Comparison of ENCODE assay signal across 17 cellular contexts in genomic region chr1:37517569-37517968, GRCh38. TPM values are rescaled to one million over a fixed set of nuclear protein-coding genes. Genes with fewer than 3 reads are reported as not detected.
"Had no signal": no experiment of that assay in that cellular context is flagged by ENCODE, and none has a peak within 500 bp of the region (broad histone marks: within the 10 kb centered on the region; RNA-seq: fewer than 3 reads in every experiment).

No MANE protein-coding gene starts in this region.

- ATAC-seq: heart left ventricle; left colon; left ventricle myocardium superior; naive thymus-derived CD4-positive, alpha-beta T cell had no signal

- DNase-seq: dermis blood vessel endothelial cell; esophagus squamous epithelium; heart left ventricle; hippocampal formation; left colon; left ventricle myocardium superior; mesendoderm; naive thymus-derived CD4-positive, alpha-beta T cell; small intestine; stimulated activated CD4-positive, alpha-beta T cell treated with anti-CD3 and anti-CD28 coated beads, Interleukin-12 subunit alpha, Interleukin-12 subunit beta, amount 100 ng/mL, for 4 hours; stimulated activated naive CD4-positive, alpha-beta T cell treated with Interleukin-2 at 50 U/mL for 16 hours; thyroid gland; uterus had no signal

- H3K27ac ChIP-seq: esophagus squamous epithelium, heart left ventricle, right atrium auricular region, suprapubic skin, thyroid gland, upper lobe of left lung, uterus had no signal

- H3K36me3 ChIP-seq: right atrium auricular region, uterus had no signal

- H3K4me3 ChIP-seq: esophagus squamous epithelium, heart left ventricle, right atrium auricular region, suprapubic skin, thyroid gland, upper lobe of left lung, uterus had no signal

- H3K9me3 ChIP-seq: esophagus squamous epithelium, heart left ventricle, right atrium auricular region, suprapubic skin, thyroid gland, upper lobe of left lung, uterus had no signal

- H3K27me3 ChIP-seq: heart left ventricle, right atrium auricular region, suprapubic skin, thyroid gland, upper lobe of left lung, uterus had no signal

RNA-seq across cellular contexts. Expression of gene DNALI1, which starts 39.2 kb away (rescaled TPM):
- polyA plus RNA-seq: naive thymus-derived CD4-positive, alpha-beta T cell had no signal

RNA-seq across cellular contexts. Expression of gene ZC3H12A, which starts 43.2 kb away (rescaled TPM):
- polyA plus RNA-seq: neural cell had no signal
